In genomic region chr6:97097068-97098047, GRCh38 we compare ENCODE assay signal across 13 cellular contexts.
DNase-seq lines count a peak whose midpoint lies in the region; ATAC-seq, FAIRE-seq and TF ChIP-seq lines count a peak whose summit lies in the region.
"Had no signal": no experiment of that assay in that cellular context is flagged by ENCODE, and none has a peak within 500 bp of the region (broad histone marks: within the 10 kb centered on the region; RNA-seq: fewer than 3 reads in every experiment).

No MANE protein-coding gene starts in this region.

- ATAC-seq in activated T-helper 17 cell treated with anti-CD3 and anti-CD28 coated beads, Interleukin-2, amount 50 U/mL, for 72 hours (replicated peaks) = no peak
- ATAC-seq in HG03457 (IDR thresholded peaks at IDR 0.05; ENCODE audit: unreplicated experiment) = no peak
- ATAC-seq: lower lobe of right lung had no signal

- H3K4me1 Mint-ChIP-seq in activated T-helper 17 cell treated with anti-CD3 and anti-CD28 coated beads, Interleukin-2, amount 50 U/mL, for 72 hours = no peaks in the 10 kb centered on the region

- 64% methylated on average over 14 of the region's 14 CpGs for WGBS in suprapubic skin

- no peak for TF ChIP-seq POLR2A in suprapubic skin (IDR thresholded peaks at IDR 0.05)

- H3K4me3 Mint-ChIP-seq in activated T-helper 17 cell treated with anti-CD3 and anti-CD28 coated beads, Interleukin-2, amount 50 U/mL, for 72 hours = peak overlapping the region; percentile 9

- no peak for TF ChIP-seq EP300 in suprapubic skin (IDR thresholded peaks at IDR 0.05)

- no peaks in the 10 kb centered on the region for H3K27me3 Mint-ChIP-seq in activated T-helper 17 cell treated with anti-CD3 and anti-CD28 coated beads, Interleukin-2, amount 50 U/mL, for 72 hours

- H3K9me3 Mint-ChIP-seq in activated T-helper 17 cell treated with anti-CD3 and anti-CD28 coated beads, Interleukin-2, amount 50 U/mL, for 72 hours = no peaks in the 10 kb centered on the region

- H3K9me3 ChIP-seq in left ventricle myocardium inferior (replicated peaks) (no peaks in the 10 kb centered on the region), right atrium auricular region (no peaks in the 10 kb centered on the region), kidney (ENCODE audit: control insufficient read depth in 1 of 2, low read length in 2 of 2) (no peaks in the 10 kb centered on the region), suprapubic skin (no peaks in the 10 kb centered on the region)
- H3K9me3 ChIP-seq: lower lobe of right lung had no signal

- H3K4me1 ChIP-seq in left ventricle myocardium inferior (peaks cover 10% of the 10 kb centered on the region), right atrium auricular region (no peaks in the 10 kb centered on the region), kidney (ENCODE audit: control insufficient read depth in 1 of 2, insufficient read depth in 1 of 2, low read depth in 1 of 2, low read length in 2 of 2) (peaks cover 0 to 3% of the 10 kb centered on the region in 2 donors), suprapubic skin (no peaks in the 10 kb centered on the region)
- H3K4me1 ChIP-seq: lower lobe of right lung, parathyroid adenoma had no signal

- H3K36me3 ChIP-seq in left ventricle myocardium inferior = no peaks in the 10 kb centered on the region
- H3K36me3 ChIP-seq in right atrium auricular region = no peaks in the 10 kb centered on the region
- H3K36me3 ChIP-seq in kidney (ENCODE audit: control insufficient read depth in 1 of 2, insufficient read depth in 2 of 2, low read length in 2 of 2) = no peaks in the 10 kb centered on the region
- H3K36me3 ChIP-seq in suprapubic skin = no peaks in the 10 kb centered on the region
- H3K36me3 ChIP-seq: lower lobe of right lung had no signal

- TF ChIP-seq CTCF in left ventricle myocardium inferior (IDR thresholded peaks at IDR 0.05; ENCODE audit: borderline replicate concordance) (no peak), right atrium auricular region (IDR thresholded peaks at IDR 0.05) (no peak), kidney (IDR thresholded peaks at IDR 0.05; ENCODE audit: borderline replicate concordance, extremely low read depth, insufficient read depth) (no peak), suprapubic skin (IDR thresholded peaks at IDR 0.05) (no peak)

- intact Hi-C loops in left ventricle myocardium inferior (cut with micrococcal nuclease) = no loop called here
- intact Hi-C loops in kidney (cut with DNase I) = no loop called here

- H3K27me3 ChIP-seq in left ventricle myocardium inferior (ENCODE audit: low read depth) = no peaks in the 10 kb centered on the region
- H3K27me3 ChIP-seq in right atrium auricular region = no peaks in the 10 kb centered on the region
- H3K27me3 ChIP-seq in suprapubic skin = no peaks in the 10 kb centered on the region

- no peak overlapping the region for H3K27ac ChIP-seq in left ventricle myocardium inferior (replicated peaks)
- H3K27ac ChIP-seq in right atrium auricular region = no peak overlapping the region
- H3K27ac ChIP-seq in kidney (ENCODE audit: low read depth in 2 of 2, low read length in 2 of 2) = no peak overlapping the region
- no peak overlapping the region for H3K27ac ChIP-seq in suprapubic skin
- H3K27ac ChIP-seq: lower lobe of right lung, parathyroid adenoma, RWPE1 had no signal

- peak overlapping the region in 1 of 2 donors; percentile 4 for H3K9ac ChIP-seq in kidney (ENCODE audit: low read length in 2 of 2)
- H3K9ac ChIP-seq: parathyroid adenoma had no signal

- H3K27ac Mint-ChIP-seq in activated T-helper 17 cell treated with anti-CD3 and anti-CD28 coated beads, Interleukin-2, amount 50 U/mL, for 72 hours = no peak overlapping the region

- H3K36me3 Mint-ChIP-seq in activated T-helper 17 cell treated with anti-CD3 and anti-CD28 coated beads, Interleukin-2, amount 50 U/mL, for 72 hours (ENCODE audit: low read depth) = no peaks in the 10 kb centered on the region

- no peak for DNase-seq in left ventricle myocardium inferior
- no peak for DNase-seq in right atrium auricular region (ENCODE audit: low spot score)
- no peak for DNase-seq in kidney
- DNase-seq in NCI-H128 (lab: John Stamatoyannopoulos, UW; ENCODE audit: unreplicated experiment) = no peak
- no peak for DNase-seq in NCI-H1694 treated with DMSO at 0.1 percent for 48 hours (lab: John Stamatoyannopoulos, UW)
- no peak for DNase-seq in suprapubic skin (ENCODE audit: low spot score in 2 of 2)
- DNase-seq: DND-41, lower lobe of right lung had no signal

- no peak for FAIRE-seq in kidney (lab: Jason Lieb, UNC)
- FAIRE-seq: GM12892 had no signal

- peak overlapping the region; percentile 40 for H3K4me3 ChIP-seq in left ventricle myocardium inferior
- H3K4me3 ChIP-seq in right atrium auricular region = peak overlapping the region in 1 of 2 donors; percentile 4
- H3K4me3 ChIP-seq in kidney (ENCODE audit: low read length in 2 of 2) = peak overlapping the region; percentile 10 to 16
- H3K4me3 ChIP-seq in suprapubic skin = no peak overlapping the region
- H3K4me3 ChIP-seq: lower lobe of right lung had no signal
